8 cellular contexts compared by ENCODE assay signal in the genomic region with DNA sequence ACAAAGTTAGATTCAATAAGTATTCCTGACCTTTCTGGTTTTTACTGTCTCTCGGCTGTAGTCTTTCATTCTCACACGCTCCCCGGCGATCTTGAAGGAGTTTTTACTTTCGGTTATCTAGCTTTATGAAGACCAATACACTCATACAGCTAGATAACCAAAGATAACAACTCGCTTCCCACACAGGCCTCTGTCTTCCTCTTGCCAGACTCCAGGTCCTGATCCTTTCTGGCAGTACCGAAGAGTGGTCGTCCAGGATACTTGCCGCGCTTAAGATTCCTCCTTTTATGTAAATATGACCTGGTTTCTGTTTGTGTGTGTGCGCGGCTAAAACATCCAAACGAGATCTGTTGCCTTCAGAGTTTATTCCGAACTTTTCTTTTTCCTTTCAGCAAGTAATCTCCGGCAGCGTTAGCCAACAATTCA.
DNase-seq lines count a peak whose midpoint lies in the region; ATAC-seq, FAIRE-seq and TF ChIP-seq lines count a peak whose summit lies in the region.

No MANE protein-coding gene starts in this region.

- no peak overlapping the region for H3K27ac ChIP-seq in CD4-positive, CD25-positive, alpha-beta regulatory T cell (ENCODE audit: insufficient read depth, low read length, poor library complexity, severe bottlenecking)
- H3K27ac ChIP-seq in HUES48 (ENCODE audit: low read depth, low read length): peak overlapping the region; percentile 56
- H3K27ac ChIP-seq in astrocyte (ENCODE audit: low read depth, low read length): peak overlapping the region; percentile 85

- DNase-seq in CD4-positive, CD25-positive, alpha-beta regulatory T cell: peak in 1 of 3 donors; percentile 45
- DNase-seq in astrocyte (ENCODE audit: low read depth) (peak; percentile 81), HCEC 1CT (no peak), NCI-H128 (lab: John Stamatoyannopoulos, UW; ENCODE audit: unreplicated experiment) (no peak), posterior vena cava (ENCODE audit: low spot score) (no peak)

- peak overlapping the region in 1 of 3 donors; percentile 40 for H3K27ac Mint-ChIP-seq in CD4-positive, CD25-positive, alpha-beta regulatory T cell
- no peak overlapping the region for H3K27ac Mint-ChIP-seq in astrocyte (ENCODE audit: unreplicated experiment)

- peaks cover 14 to 32% (median 19%) of the 10 kb centered on the region in 4 donors for H3K4me1 Mint-ChIP-seq in CD4-positive, CD25-positive, alpha-beta regulatory T cell
- H3K4me1 Mint-ChIP-seq in astrocyte (ENCODE audit: low read depth, unreplicated experiment): peaks cover 13% of the 10 kb centered on the region

- peaks cover 5 to 8% of the 10 kb centered on the region in 2 experiments for H3K9me3 ChIP-seq in CD4-positive, CD25-positive, alpha-beta regulatory T cell (ENCODE audit: control insufficient read depth in 2 of 2, low read length in 2 of 2)
- H3K9me3 ChIP-seq in HUES48 (ENCODE audit: control insufficient read depth, insufficient read depth, low read length) (no peaks in the 10 kb centered on the region), astrocyte (ENCODE audit: insufficient read depth, low read depth, low read length) (no peaks in the 10 kb centered on the region), mononuclear cell (ENCODE audit: low read depth, low read length) (no peaks in the 10 kb centered on the region)

- ATAC-seq in CD4-positive, CD25-positive, alpha-beta regulatory T cell (ENCODE audit: low read depth in 2 of 2): no peak
- peak; percentile 36 for ATAC-seq in GM21360 (IDR thresholded peaks at IDR 0.05; ENCODE audit: unreplicated experiment)

- intact Hi-C loops in posterior vena cava (cut with DNase I): no loop called here

- H3K27me3 Mint-ChIP-seq in CD4-positive, CD25-positive, alpha-beta regulatory T cell: peaks cover 94% of the 10 kb centered on the region
- peaks cover 49% of the 10 kb centered on the region for H3K27me3 Mint-ChIP-seq in astrocyte (ENCODE audit: low read depth, unreplicated experiment)

- FAIRE-seq in astrocyte (lab: Jason Lieb, UNC): no peak

- peaks cover 5% of the 10 kb centered on the region for H4K20me1 ChIP-seq in astrocyte (ENCODE audit: insufficient read depth, low read length)

- peak overlapping the region; percentile 78 to 95 (median 83) for H3K4me3 Mint-ChIP-seq in CD4-positive, CD25-positive, alpha-beta regulatory T cell
- peak overlapping the region; percentile 79 for H3K4me3 Mint-ChIP-seq in astrocyte (ENCODE audit: unreplicated experiment)

- no peaks in the 10 kb centered on the region for H3K36me3 Mint-ChIP-seq in CD4-positive, CD25-positive, alpha-beta regulatory T cell
- H3K36me3 Mint-ChIP-seq in astrocyte (ENCODE audit: low read depth, unreplicated experiment): no peaks in the 10 kb centered on the region

- no peak for TF ChIP-seq CTCF in astrocyte (IDR thresholded peaks at IDR 0.05; ENCODE audit: insufficient read depth, low read depth, low read length)

- peaks cover 0 to 13% (median 5%) of the 10 kb centered on the region in 7 donors for H3K9me3 Mint-ChIP-seq in CD4-positive, CD25-positive, alpha-beta regulatory T cell
- no peaks in the 10 kb centered on the region for H3K9me3 Mint-ChIP-seq in astrocyte (ENCODE audit: unreplicated experiment)

- H3K4me2 ChIP-seq in astrocyte (ENCODE audit: low read length): peak overlapping the region; percentile 91

- H3K79me2 ChIP-seq in astrocyte (ENCODE audit: insufficient read depth, low read length): peaks cover 93% of the 10 kb centered on the region

- peak overlapping the region; percentile 16 for H2AFZ ChIP-seq in astrocyte (ENCODE audit: low read depth, low read length)

- no peaks in the 10 kb centered on the region for H3K36me3 ChIP-seq in CD4-positive, CD25-positive, alpha-beta regulatory T cell (ENCODE audit: control insufficient read depth, insufficient read depth, low read length)
- H3K36me3 ChIP-seq in HUES48 (ENCODE audit: control insufficient read depth, insufficient read depth, low read length): no peaks in the 10 kb centered on the region
- H3K36me3 ChIP-seq in astrocyte (ENCODE audit: insufficient read depth, low read length): peaks cover 2% of the 10 kb centered on the region

- peaks cover 83% of the 10 kb centered on the region for H3K27me3 ChIP-seq in CD4-positive, CD25-positive, alpha-beta regulatory T cell (ENCODE audit: control insufficient read depth, insufficient read depth, low read length)
- peaks cover 98% of the 10 kb centered on the region for H3K27me3 ChIP-seq in HUES48 (ENCODE audit: control insufficient read depth, insufficient read depth, low read length)
- peaks cover 5% of the 10 kb centered on the region for H3K27me3 ChIP-seq in astrocyte (ENCODE audit: insufficient read depth, low read length)
- H3K27me3 ChIP-seq in mononuclear cell (ENCODE audit: insufficient read depth, low read length): peaks cover 100% of the 10 kb centered on the region

- peaks cover 17% of the 10 kb centered on the region for H3K4me1 ChIP-seq in CD4-positive, CD25-positive, alpha-beta regulatory T cell (ENCODE audit: control insufficient read depth, insufficient read depth, low read length, poor library complexity, severe bottlenecking)
- H3K4me1 ChIP-seq in HUES48 (ENCODE audit: control insufficient read depth, insufficient read depth, low read length) (peaks cover 83% of the 10 kb centered on the region), astrocyte (ENCODE audit: insufficient read depth, low read length) (peaks cover 34% of the 10 kb centered on the region), mononuclear cell (ENCODE audit: insufficient read depth, low read length) (peaks cover 25% of the 10 kb centered on the region)

- peak overlapping the region; percentile 84 for H3K4me3 ChIP-seq in CD4-positive, CD25-positive, alpha-beta regulatory T cell (ENCODE audit: low read depth, low read length)
- peak overlapping the region; percentile 54 for H3K4me3 ChIP-seq in HUES48 (ENCODE audit: low read depth, low read length)
- peak overlapping the region; percentile 69 for H3K4me3 ChIP-seq in astrocyte (ENCODE audit: insufficient read depth, low read depth, low read length)
- H3K4me3 ChIP-seq in mononuclear cell (ENCODE audit: low read length): peak overlapping the region; percentile 29

- peak overlapping the region; percentile 8; the same call in 1 of the 2 replicates for H3K9ac ChIP-seq in HUES48 (ENCODE audit: low read depth, low read length)
- peak overlapping the region; percentile 87 for H3K9ac ChIP-seq in astrocyte (ENCODE audit: low read length)

Comparison
In these comparisons a context has a peak if more than half of its experiments do, and no peak if none do; other contexts are left out.
1. H3K4me3 ChIP-seq: peak in every context shown above with its lines; median percentile 84 in CD4-positive, CD25-positive, alpha-beta regulatory T cell; 69 in astrocyte; 54 in HUES48; 29 in mononuclear cell.